In genomic region chr1:41739061-41739955, GRCh38 we compare ENCODE assay signal across 8 cellular contexts.
A peak's percentile ranks its signal among the peaks of the same experiment; 100 is the strongest.
DNase-seq lines count a peak whose midpoint lies in the region; ATAC-seq and TF ChIP-seq lines count a peak whose summit lies in the region.

No MANE protein-coding gene starts in this region.

- ATAC-seq in CD8-positive, alpha-beta T cell, result peak; percentile 83
- ATAC-seq in GM21723 (IDR thresholded peaks at IDR 0.05; ENCODE audit: unreplicated experiment) (peak; percentile 58), foreskin keratinocyte (peak; percentile 64), HG03378 (IDR thresholded peaks at IDR 0.05; ENCODE audit: unreplicated experiment) (no peak)

- no peak for TF ChIP-seq EP300 in sigmoid colon (IDR thresholded peaks at IDR 0.05)

- H3K4me3 ChIP-seq in CD8-positive, alpha-beta T cell (ENCODE audit: low read depth, low read length), result no peak overlapping the region
- H3K4me3 ChIP-seq in sigmoid colon, result no peak overlapping the region

- H3K27ac ChIP-seq in CD8-positive, alpha-beta T cell (ENCODE audit: low read depth, low read length), result no peak overlapping the region
- H3K27ac ChIP-seq in foreskin keratinocyte (no peak overlapping the region), sigmoid colon (peak overlapping the region in 1 of 4 donors; percentile 49)

- intact Hi-C loops in CD8-positive, alpha-beta T cell (cut with DNase I, micrococcal nuclease), result no loop called here
- intact Hi-C loops in sigmoid colon (cut with DNase I), result no loop called here

- H3K36me3 ChIP-seq in CD8-positive, alpha-beta T cell (ENCODE audit: insufficient read depth, low read length), result no peaks in the 10 kb centered on the region
- no peaks in the 10 kb centered on the region for H3K36me3 ChIP-seq in sigmoid colon

- no peaks in the 10 kb centered on the region for H3K27me3 Mint-ChIP-seq in CD8-positive, alpha-beta T cell (ENCODE audit: low read depth)

- H3K4me3 Mint-ChIP-seq in CD8-positive, alpha-beta T cell, result peak overlapping the region; percentile 68

- 34 to 76% methylated on average over 21 of the region's 21 CpGs for WGBS in sigmoid colon, 2 donors

- H3K4me1 ChIP-seq in CD8-positive, alpha-beta T cell (ENCODE audit: insufficient read depth, low read length), result peaks cover 30% of the 10 kb centered on the region
- H3K4me1 ChIP-seq in foreskin keratinocyte (peaks cover 12% of the 10 kb centered on the region), sigmoid colon (no peaks in the 10 kb centered on the region)

- no peaks in the 10 kb centered on the region for H3K9me3 ChIP-seq in CD8-positive, alpha-beta T cell (ENCODE audit: low read length)
- H3K9me3 ChIP-seq in sigmoid colon, result no peaks in the 10 kb centered on the region

- no peak for TF ChIP-seq CTCF in CD8-positive, alpha-beta T cell (IDR thresholded peaks at IDR 0.05)
- TF ChIP-seq CTCF in foreskin keratinocyte (conservative IDR thresholded peaks at IDR 0.05), result no peak
- TF ChIP-seq CTCF in sigmoid colon (IDR thresholded peaks at IDR 0.05), result no peak

- no peaks in the 10 kb centered on the region for H3K9me3 Mint-ChIP-seq in CD8-positive, alpha-beta T cell

- H3K27ac Mint-ChIP-seq in CD8-positive, alpha-beta T cell, result peak overlapping the region; percentile 80

- CTCF ChIA-PET in CD8-positive, alpha-beta T cell (lab: Charles Lee), result no interaction called here

- peak; percentile 30 to 70 (median 49) for DNase-seq in CD8-positive, alpha-beta T cell
- DNase-seq in NCI-H524 treated with DMSO at 0.1 percent for 48 hours (lab: John Stamatoyannopoulos, UW) (peak; percentile 60), activated T-helper 1 cell treated with Interleukin-2 at 50 U/mL for 16 hours (ENCODE audit: low read depth) (peak; percentile 25), foreskin keratinocyte (no peak), sigmoid colon (peak; percentile 84), SHP77 (lab: John Stamatoyannopoulos, UW) (no peak)

- no peaks in the 10 kb centered on the region for H3K36me3 Mint-ChIP-seq in CD8-positive, alpha-beta T cell

- peaks cover 31% of the 10 kb centered on the region for H3K4me1 Mint-ChIP-seq in CD8-positive, alpha-beta T cell (ENCODE audit: low read depth)

- POLR2A ChIA-PET in CD8-positive, alpha-beta T cell (lab: Charles Lee), result no interaction called here

- TF ChIP-seq POLR2A in sigmoid colon (IDR thresholded peaks at IDR 0.05), result no peak

- H3K27me3 ChIP-seq in CD8-positive, alpha-beta T cell (ENCODE audit: insufficient read depth, low read length), result no peaks in the 10 kb centered on the region
- peaks cover 24% of the 10 kb centered on the region for H3K27me3 ChIP-seq in foreskin keratinocyte
- no peaks in the 10 kb centered on the region for H3K27me3 ChIP-seq in sigmoid colon

Comparison
In these comparisons a context has a peak if more than half of its experiments do, and no peak if none do; other contexts are left out.
1. DNase-seq: peak in CD8-positive, alpha-beta T cell (7 of 7), NCI-H524 treated with DMSO at 0.1 percent for 48 hours (single experiment), activated T-helper 1 cell treated with Interleukin-2 at 50 U/mL for 16 hours (single experiment) and sigmoid colon (single experiment); none in foreskin keratinocyte (0 of 2) and SHP77 (0 of 2).